Comparison of ENCODE assay signal across 8 cellular contexts in the genomic region with DNA sequence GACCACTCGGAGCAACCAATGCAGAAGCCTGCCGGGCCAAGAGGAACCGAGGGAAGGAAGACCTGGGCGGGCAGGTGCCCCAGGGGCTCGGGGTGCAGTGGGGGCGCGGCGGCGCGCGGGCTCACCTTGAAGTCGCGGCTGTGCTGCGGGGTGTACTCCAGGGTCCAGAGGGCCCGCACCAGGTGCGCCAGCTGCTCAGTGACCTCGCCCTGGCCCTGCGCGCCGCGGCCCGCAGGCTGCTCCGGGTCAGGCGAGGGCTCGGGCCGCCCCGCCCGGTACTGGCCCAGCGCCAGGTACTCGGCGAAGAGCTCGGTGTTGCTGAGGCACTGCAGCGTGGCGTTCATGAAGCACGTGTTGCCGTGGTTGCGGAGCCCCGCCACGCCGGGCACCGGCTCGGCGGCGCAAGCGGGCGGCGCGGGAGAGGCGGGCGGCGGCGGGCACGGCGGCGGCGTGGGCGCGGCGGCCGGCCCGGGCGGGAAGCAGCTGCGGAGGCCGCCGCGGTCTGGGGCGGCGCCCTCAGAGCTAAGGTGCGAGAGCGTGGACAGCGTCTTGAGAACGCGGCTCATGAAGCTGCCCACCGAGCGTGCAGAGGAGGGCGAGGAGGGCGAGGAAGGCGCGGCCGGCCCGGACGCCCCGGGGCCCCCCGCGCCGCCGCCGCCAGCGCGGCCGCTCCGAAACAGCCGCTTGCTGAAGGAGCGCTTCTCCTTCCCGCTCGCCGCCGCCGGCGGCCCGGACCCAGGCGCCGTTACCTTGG. TPM values are rescaled to one million over a fixed set of nuclear protein-coding genes. Genes with fewer than 3 reads are reported as not detected.
A peak's percentile ranks its signal among the peaks of the same experiment; 100 is the strongest.
DNase-seq lines count a peak whose midpoint lies in the region; ATAC-seq and TF ChIP-seq lines count a peak whose summit lies in the region.

No MANE protein-coding gene starts in this region.

- H2AFZ ChIP-seq in ACC112 (ENCODE audit: low read length, unreplicated experiment) = peak overlapping the region; percentile 77
- H2AFZ ChIP-seq in PC-3 (ENCODE audit: low read length) = peak overlapping the region; percentile 83

- peak; percentile 24 for ATAC-seq in GM18870 (IDR thresholded peaks at IDR 0.05; ENCODE audit: unreplicated experiment)
- ATAC-seq in HG03103 (IDR thresholded peaks at IDR 0.05; ENCODE audit: low read depth, unreplicated experiment) = peak; percentile 31
- ATAC-seq in PC-3 = peak; percentile 38

- H3K4me1 Mint-ChIP-seq in neural crest cell = peaks cover 38% of the 10 kb centered on the region

- H3K9me3 ChIP-seq in PC-3 (ENCODE audit: low read length) = no peaks in the 10 kb centered on the region

- peak overlapping the region; percentile 47 for H3K27ac Mint-ChIP-seq in neural crest cell (ENCODE audit: unreplicated experiment)

- H3K4me3 Mint-ChIP-seq in neural crest cell = peak overlapping the region; percentile 96

- peaks cover 20% of the 10 kb centered on the region for H3K4me1 ChIP-seq in ACC112 (ENCODE audit: control insufficient read depth, insufficient read depth, low read length, unreplicated experiment)
- H3K4me1 ChIP-seq in PC-3 (ENCODE audit: insufficient read depth, low read length) = peaks cover 27% of the 10 kb centered on the region

- no TSS peak for BruUV-seq in PC-3 (replicated peaks; lab: Mats Ljungman, UMichigan)

- H3K36me3 ChIP-seq in ACC112 (ENCODE audit: insufficient read depth, low read length) = no peaks in the 10 kb centered on the region
- H3K36me3 ChIP-seq in PC-3 (ENCODE audit: low read depth, low read length) = no peaks in the 10 kb centered on the region

- no peaks in the 10 kb centered on the region for H3K9me2 ChIP-seq in PC-3 (replicated peaks; ENCODE audit: low read length)

- peak; percentile 40 for DNase-seq in PC-3
- DNase-seq in activated T-helper 9 cell treated with anti-CD3 and anti-CD28 coated beads, Interleukin-2, amount 50 U/mL, for 16 hours (ENCODE audit: low read depth) = peak; percentile 39
- peak; percentile 24 for DNase-seq in fibroblast of the conjunctiva (ENCODE audit: low read depth)
- peak; percentile 12 for DNase-seq in neural crest cell (ENCODE audit: low read depth, low spot score)
- DNase-seq in superior temporal gyrus (ENCODE audit: extremely low spot score) = peak; percentile 39

- H3K4me2 ChIP-seq in PC-3 (ENCODE audit: low read length) = peak overlapping the region; percentile 93

- no peaks in the 10 kb centered on the region for H4K20me1 ChIP-seq in PC-3 (ENCODE audit: low read length)

- intact Hi-C loops in PC-3 (cut with micrococcal nuclease) = no loop called here

- H3K9ac ChIP-seq in PC-3 (ENCODE audit: low read length) = peak overlapping the region; percentile 75

- no peaks in the 10 kb centered on the region for H3K9me3 Mint-ChIP-seq in neural crest cell

- CTCF ChIA-PET in PC-3 (lab: Charles Lee) = interaction anchor here (0.6 kb wide), 1 partner anchor 23 kb away, joined by 5 read pairs; no protein-coding TSS in a partner anchor

- POLR2A ChIA-PET in PC-3 (lab: Charles Lee; ENCODE audit: unreplicated experiment) = no interaction called here

- H3K27me3 ChIP-seq in ACC112 (ENCODE audit: insufficient read depth, low read length) (no peaks in the 10 kb centered on the region), PC-3 (ENCODE audit: low read length) (no peaks in the 10 kb centered on the region)

- no peak for TF ChIP-seq CTCF in PC-3 (conservative IDR thresholded peaks at IDR 0.05; ENCODE audit: low read depth, low read length)
- TF ChIP-seq CTCF in neural crest cell (conservative IDR thresholded peaks at IDR 0.05) = no peak

- H3K79me2 ChIP-seq in ACC112 (ENCODE audit: control insufficient read depth, insufficient read depth, low read length, unreplicated experiment) (peaks cover 46% of the 10 kb centered on the region), PC-3 (ENCODE audit: low read length) (peaks cover 42% of the 10 kb centered on the region)

- H3K4me3 ChIP-seq in ACC112 (ENCODE audit: low read depth, low read length) (peak overlapping the region; percentile 99), PC-3 (ENCODE audit: low read length) (peak overlapping the region; percentile 75)

- peaks cover 22% of the 10 kb centered on the region for H3K27me3 Mint-ChIP-seq in neural crest cell (ENCODE audit: low read depth)

- H3K36me3 Mint-ChIP-seq in neural crest cell (ENCODE audit: low read depth) = no peaks in the 10 kb centered on the region

- no peaks in the 10 kb centered on the region for H3F3A ChIP-seq in PC-3 (ENCODE audit: low read length, unreplicated experiment)

- no peak overlapping the region for H3K27ac ChIP-seq in ACC112 (ENCODE audit: low read depth, low read length)
- H3K27ac ChIP-seq in PC-3 (ENCODE audit: low read length) = peak overlapping the region; percentile 8; the same call in 1 of the 2 replicates

RNA-seq across cellular contexts. Expression of a gene that starts 0.6 kb away (rescaled TPM):
- total RNA-seq in PC-3 (2014; rRNA removed) = 6.7 and 7.8 TPM in 2 replicates
- total RNA-seq in neural crest cell = 13.7 and 15.2 TPM in 2 replicates

RNA-seq across cellular contexts. Expression of a gene that starts 33.9 kb away (rescaled TPM):
- 4.5 and 6.3 TPM in 2 replicates for total RNA-seq in PC-3 (2014; rRNA removed)
- total RNA-seq in neural crest cell = not detected in 2 replicates
